ENCODE assay signal across 29 cellular contexts in the genomic region with DNA sequence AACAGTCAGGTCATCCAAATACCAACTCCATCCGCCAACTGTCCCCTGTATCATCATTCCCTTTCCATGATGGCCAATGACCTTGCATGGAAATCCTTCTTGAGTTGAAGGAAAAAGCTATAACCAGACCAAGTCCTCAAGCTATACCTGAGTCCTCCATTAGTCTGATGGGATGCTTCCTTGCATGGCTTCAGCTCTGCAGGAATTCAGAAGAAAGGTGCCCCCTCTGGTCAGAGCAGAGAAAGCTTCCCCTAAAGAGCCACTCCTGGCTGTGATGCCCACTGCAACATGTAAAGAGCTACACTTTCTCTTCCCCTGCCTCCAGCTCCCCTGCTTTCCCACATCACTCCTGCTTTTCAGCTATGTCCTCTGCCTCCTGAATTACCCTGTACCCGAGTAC. TPM values are rescaled to one million over a fixed set of nuclear protein-coding genes. Genes with fewer than 3 reads are reported as not detected.
DNase-seq lines count a peak whose midpoint lies in the region; ATAC-seq and TF ChIP-seq lines count a peak whose summit lies in the region.
"Had no signal": no experiment of that assay in that cellular context is flagged by ENCODE, and none has a peak within 500 bp of the region (broad histone marks: within the 10 kb centered on the region; RNA-seq: fewer than 3 reads in every experiment).

No MANE protein-coding gene starts in this region.

- no peaks in the 10 kb centered on the region for H3K36me3 Mint-ChIP-seq in GM23338 (ENCODE audit: low read depth)
- H3K36me3 Mint-ChIP-seq: CD4-positive, alpha-beta memory T cell; mesothelial cell of epicardium had no signal

- H3K27me3 Mint-ChIP-seq in GM23338 (ENCODE audit: insufficient read depth, low read depth, poor library complexity) = peaks cover 15% of the 10 kb centered on the region

- H3K4me1 ChIP-seq in GM23338 (ENCODE audit: insufficient read depth) = peaks cover 62% of the 10 kb centered on the region
- H3K4me1 ChIP-seq: Peyer's patch, psoas muscle, uterus had no signal

- H2AFZ ChIP-seq in GM23338 = no peak overlapping the region

- TF ChIP-seq CTCF in GM23338 (conservative IDR thresholded peaks at IDR 0.05; ENCODE audit: low read depth in 2 of 2) (peak; percentile 46 to 59), GM10266 (IDR thresholded peaks at IDR 0.05; ENCODE audit: control insufficient read depth, insufficient read depth, low read depth, missing control alignments) (no peak)

- H3K9me3 Mint-ChIP-seq in GM23338 = no peaks in the 10 kb centered on the region
- H3K9me3 Mint-ChIP-seq: activated CD8-positive, alpha-beta T cell treated with anti-CD3 and anti-CD28 coated beads for 36 hours had no signal

- H3F3A ChIP-seq in GM23338 (replicated peaks; ENCODE audit: low read depth) = no peaks in the 10 kb centered on the region

- H3K4me3 ChIP-seq in GM23338 = no peak overlapping the region
- H3K4me3 ChIP-seq: esophagus squamous epithelium, K562, Peyer's patch, psoas muscle, uterus had no signal

- peaks cover 56% of the 10 kb centered on the region for H3K4me1 Mint-ChIP-seq in GM23338
- H3K4me1 Mint-ChIP-seq: mesothelial cell of epicardium had no signal

- H3K27ac Mint-ChIP-seq in GM23338 = no peak overlapping the region
- H3K27ac Mint-ChIP-seq: activated CD8-positive, alpha-beta T cell treated with anti-CD3 and anti-CD28 coated beads for 36 hours; mesothelial cell of epicardium had no signal

- H3K27me3 ChIP-seq in GM23338 (ENCODE audit: insufficient read depth) = peaks cover 18% of the 10 kb centered on the region
- H3K27me3 ChIP-seq: Peyer's patch, uterus had no signal

- H3K9me2 ChIP-seq in GM23338 (ENCODE audit: insufficient read depth) = 0 out of 2 replicates have a peak, but pooled peaks cover 3% of the 10 kb centered on the region

- no peaks in the 10 kb centered on the region for H3K36me3 ChIP-seq in GM23338 (ENCODE audit: insufficient read depth)
- H3K36me3 ChIP-seq: esophagus squamous epithelium, Peyer's patch, uterus had no signal

- H3K4me2 ChIP-seq in GM23338 = peak overlapping the region; percentile 56

- peak overlapping the region; percentile 1; the same call in 1 of the 3 replicates for H3K4me3 Mint-ChIP-seq in GM23338
- H3K4me3 Mint-ChIP-seq: activated CD8-positive, alpha-beta T cell treated with anti-CD3 and anti-CD28 coated beads for 36 hours; CD4-positive, alpha-beta memory T cell; mesothelial cell of epicardium; naive thymus-derived CD4-positive, alpha-beta T cell had no signal

- H4K20me1 ChIP-seq in GM23338 (replicated peaks; ENCODE audit: insufficient read depth) = no peaks in the 10 kb centered on the region

- DNase-seq in DMS53 (lab: John Stamatoyannopoulos, UW) (peak; percentile 36), DMS53 treated with DMSO at 0.1 percent for 48 hours (lab: John Stamatoyannopoulos, UW; ENCODE audit: unreplicated experiment) (no peak), GM23338 (ENCODE audit: low spot score) (peak; percentile 73), SK-MEL-5 (ENCODE audit: low read depth, low spot score) (peak; percentile 10), iPS-NIHi11 (ENCODE audit: low spot score) (peak; percentile 53), GM10266 (ENCODE audit: extremely low spot score) (no peak), GF-D8 (lab: John Stamatoyannopoulos, UW) (no peak)
- DNase-seq in stimulated activated CD4-positive, alpha-beta T cell treated with anti-CD3 and anti-CD28 coated beads, Interleukin-2, amount 100 ng/mL, for 24 hours = no peak
- DNase-seq: activated CD8-positive, alpha-beta T cell treated with anti-CD3 and anti-CD28 coated beads for 36 hours; activated T-cell treated with anti-CD3 and anti-CD28 coated beads for 4 hours; AML-193; anterior cingulate cortex; CD4-positive, alpha-beta memory T cell; cortex of kidney; esophagus squamous epithelium; foreskin melanocyte; left ventricle myocardium superior; naive thymus-derived CD4-positive, alpha-beta T cell; NCI-H1417; NCI-H2081; occipital lobe; Peyer's patch; psoas muscle; stimulated activated CD4-positive, alpha-beta T cell treated with anti-CD3 and anti-CD28 coated beads, Interleukin-15, amount 100 ng/mL, for 24 hours; stimulated activated naive CD4-positive, alpha-beta T cell; T-helper 1 cell; uterus had no signal

- no peak overlapping the region for H3K27ac ChIP-seq in GM23338 (ENCODE audit: low read depth)
- H3K27ac ChIP-seq: esophagus squamous epithelium, Peyer's patch, psoas muscle, uterus had no signal

- H3K79me2 ChIP-seq in GM23338 (replicated peaks; ENCODE audit: insufficient read depth) = no peaks in the 10 kb centered on the region

- in situ Hi-C loops in SK-MEL-5 (cut with HindIII; ENCODE audit: low pct_unique_long_range_greater_than_20kb, low sequenced_read_pairs) = no loop called here

- peak; percentile 60 for ATAC-seq in GM23338
- ATAC-seq: naive thymus-derived CD4-positive, alpha-beta T cell had no signal

TF ChIP-seq in GM23338, 12 proteins besides CTCF, POLR2A, EP300 and RAD21:
- TF ChIP-seq REST (IDR thresholded peaks at IDR 0.05; ENCODE audit: unreplicated experiment) (peak; percentile 51), JUNB (IDR thresholded peaks at IDR 0.05; ENCODE audit: unreplicated experiment) (no peak)
TF ChIP-seq in GM23338: peak in this region for 1.

RNA-seq across cellular contexts. Expression of gene FKBP4, which starts 43.1 kb away (rescaled TPM):
- 203 and 223 TPM in 2 replicates for total RNA-seq in GM23338 (2014; rRNA removed; shearing (Covaris generic))
- polyA plus RNA-seq in GM23338 (2016; fragmentation: Nextera tagmentation; extraction: Ambion mirVana) = 117 and 126 TPM in 2 replicates
- 70.1 and 76.9 TPM in 2 replicates for total RNA-seq in SK-MEL-5 (2014; rRNA removed; shearing (Covaris generic))
- polyA plus RNA-seq in SK-MEL-5 (2015; cell fraction: cytosol; rRNA removed) = 52.0 and 60.1 TPM in 2 replicates
- 53.3 and 73.4 TPM in 2 replicates for polyA plus RNA-seq in SK-MEL-5 (2015; cell fraction: nucleus; rRNA removed)

Comparison
In these comparisons a context has a peak if more than half of its experiments do, and no peak if none do; other contexts are left out.
1. DNase-seq: peak in DMS53 (single experiment), GM23338 (single experiment), SK-MEL-5 (single experiment) and iPS-NIHi11 (single experiment); none in DMS53 treated with DMSO at 0.1 percent for 48 hours (single experiment), GM10266 (single experiment), GF-D8 (single experiment) and stimulated activated CD4-positive, alpha-beta T cell treated with anti-CD3 and anti-CD28 coated beads, Interleukin-2, amount 100 ng/mL, for 24 hours (0 of 2).